14 cellular contexts compared by ENCODE assay signal in genomic region chr11:36451681-36452080, GRCh38. TPM values are rescaled to one million over a fixed set of nuclear protein-coding genes. Genes with fewer than 3 reads are reported as not detected.
DNase-seq lines count a peak whose midpoint lies in the region; ATAC-seq and TF ChIP-seq lines count a peak whose summit lies in the region.
"Had no signal": no experiment of that assay in that cellular context is flagged by ENCODE, and none has a peak within 500 bp of the region (broad histone marks: within the 10 kb centered on the region; RNA-seq: fewer than 3 reads in every experiment).

No MANE protein-coding gene starts in this region.

- H3K36me3 Mint-ChIP-seq in CD8-positive, alpha-beta T cell, result peaks cover 16% of the 10 kb centered on the region
- peaks cover 4% of the 10 kb centered on the region for H3K36me3 Mint-ChIP-seq in T-helper 2 cell treated with Interferon-gamma antibody and Interleukin-4, amounts not matched to agents 5 μg/mL and 100 μg/mL, for 36 hours (ENCODE audit: low read depth)
- peaks cover 40 to 84% (median 60%) of the 10 kb centered on the region in 3 donors for H3K36me3 Mint-ChIP-seq in immature natural killer cell

- no peak overlapping the region for H3K9ac ChIP-seq in BLaER1

- H3K27ac ChIP-seq in BLaER1 (peak overlapping the region; percentile 52), foreskin keratinocyte (no peak overlapping the region)
- H3K27ac ChIP-seq in CD8-positive, alpha-beta T cell (ENCODE audit: low read depth, low read length), result no peak overlapping the region

- CTCF ChIA-PET in CD8-positive, alpha-beta T cell (lab: Charles Lee), result interaction anchor here (1.5 to 2.6 kb wide), 2 partner anchors 26 to 74 kb away, joined by 4 to 8 read pairs; no protein-coding TSS in a partner anchor

- intact Hi-C loops in CD8-positive, alpha-beta T cell (cut with DNase I, micrococcal nuclease), result no loop called here

- H3K9me3 ChIP-seq in BLaER1, result no peaks in the 10 kb centered on the region
- H3K9me3 ChIP-seq in CD8-positive, alpha-beta T cell (ENCODE audit: low read length), result no peaks in the 10 kb centered on the region

- H3K4me1 Mint-ChIP-seq in CD8-positive, alpha-beta T cell (ENCODE audit: low read depth), result peaks cover 42% of the 10 kb centered on the region
- H3K4me1 Mint-ChIP-seq in T-helper 2 cell treated with Interferon-gamma antibody and Interleukin-4, amounts not matched to agents 5 μg/mL and 100 μg/mL, for 36 hours (ENCODE audit: low read depth), result peaks cover 48% of the 10 kb centered on the region
- peaks cover 81 to 90% of the 10 kb centered on the region in 2 donors for H3K4me1 Mint-ChIP-seq in immature natural killer cell

- peaks cover 37% of the 10 kb centered on the region for H3K36me3 ChIP-seq in BLaER1
- H3K36me3 ChIP-seq in CD8-positive, alpha-beta T cell (ENCODE audit: insufficient read depth, low read length), result no peaks in the 10 kb centered on the region

- H3K4me1 ChIP-seq in BLaER1 (peaks cover 79% of the 10 kb centered on the region), foreskin keratinocyte (peaks cover 23% of the 10 kb centered on the region)
- H3K4me1 ChIP-seq in CD8-positive, alpha-beta T cell (ENCODE audit: insufficient read depth, low read length), result peaks cover 38% of the 10 kb centered on the region

- H3K4me3 Mint-ChIP-seq in CD8-positive, alpha-beta T cell, result peak overlapping the region; percentile 19
- peak overlapping the region; percentile 13 for H3K4me3 Mint-ChIP-seq in T-helper 2 cell treated with Interferon-gamma antibody and Interleukin-4, amounts not matched to agents 5 μg/mL and 100 μg/mL, for 36 hours
- H3K4me3 Mint-ChIP-seq in immature natural killer cell, result peak overlapping the region; percentile 53 to 82 (median 69)
- H3K4me3 Mint-ChIP-seq: HFFc6 had no signal

- H3K27me3 Mint-ChIP-seq in CD8-positive, alpha-beta T cell (ENCODE audit: low read depth), result no peaks in the 10 kb centered on the region
- peaks cover 5% of the 10 kb centered on the region for H3K27me3 Mint-ChIP-seq in T-helper 2 cell treated with Interferon-gamma antibody and Interleukin-4, amounts not matched to agents 5 μg/mL and 100 μg/mL, for 36 hours (ENCODE audit: low read depth)
- peaks cover 0 to 6% (median 2%) of the 10 kb centered on the region in 3 donors for H3K27me3 Mint-ChIP-seq in immature natural killer cell (ENCODE audit: low read depth in 3 of 3)

- H4K20me1 ChIP-seq in BLaER1, result peaks cover 16% of the 10 kb centered on the region; the same call in 1 of the 2 replicates

- no peak for ATAC-seq in CD8-positive, alpha-beta T cell
- ATAC-seq in foreskin keratinocyte, result no peak

- no peak for TF ChIP-seq CTCF in CD8-positive, alpha-beta T cell (IDR thresholded peaks at IDR 0.05)
- no peak for TF ChIP-seq CTCF in foreskin keratinocyte (conservative IDR thresholded peaks at IDR 0.05)

- 0 out of 2 replicates have a peak overlapping the region, but pooled peaks have one; percentile 2 for H3K4me3 ChIP-seq in BLaER1
- H3K4me3 ChIP-seq in CD8-positive, alpha-beta T cell (ENCODE audit: low read depth, low read length), result no peak overlapping the region

- H3K9me3 Mint-ChIP-seq in CD8-positive, alpha-beta T cell, result no peaks in the 10 kb centered on the region
- no peaks in the 10 kb centered on the region for H3K9me3 Mint-ChIP-seq in T-helper 2 cell treated with Interferon-gamma antibody and Interleukin-4, amounts not matched to agents 5 μg/mL and 100 μg/mL, for 36 hours
- H3K9me3 Mint-ChIP-seq in immature natural killer cell, result no peaks in the 10 kb centered on the region
- H3K9me3 Mint-ChIP-seq: HFFc6 had no signal

- H3K4me2 ChIP-seq in BLaER1, result peak overlapping the region; percentile 90

- POLR2A ChIA-PET in CD8-positive, alpha-beta T cell (lab: Charles Lee), result interaction anchor here (1.2 to 1.4 kb wide), 2 partner anchors 67 to 163 kb away, joined by 3 read pairs; no protein-coding TSS in a partner anchor

- peak overlapping the region; percentile 46 for H3K27ac Mint-ChIP-seq in CD8-positive, alpha-beta T cell
- no peak overlapping the region for H3K27ac Mint-ChIP-seq in T-helper 2 cell treated with Interferon-gamma antibody and Interleukin-4, amounts not matched to agents 5 μg/mL and 100 μg/mL, for 36 hours
- peak overlapping the region; percentile 81 to 95 (median 90) for H3K27ac Mint-ChIP-seq in immature natural killer cell
- H3K27ac Mint-ChIP-seq: HFFc6 had no signal

- H3K27me3 ChIP-seq in BLaER1 (no peaks in the 10 kb centered on the region), foreskin keratinocyte (no peaks in the 10 kb centered on the region)
- H3K27me3 ChIP-seq in CD8-positive, alpha-beta T cell (ENCODE audit: insufficient read depth, low read length), result no peaks in the 10 kb centered on the region

- DNase-seq in CD8-positive, alpha-beta T cell, result peak in 1 of 7 experiments; percentile 27
- DNase-seq in T-helper 2 cell treated with Interferon-gamma antibody and Interleukin-4, amounts not matched to agents 5 μg/mL and 100 μg/mL, for 36 hours (ENCODE audit: low spot score), result no peak
- DNase-seq in immature natural killer cell (no peak), foreskin keratinocyte (no peak), DMS114 treated with DMSO at 0.1 percent for 48 hours (lab: John Stamatoyannopoulos, UW; ENCODE audit: unreplicated experiment) (no peak), NCI-H1436 (lab: John Stamatoyannopoulos, UW) (no peak), SKM-1 treated with dmso at 0.1 percent for 144 hours (lab: John Stamatoyannopoulos, UW; ENCODE audit: unreplicated experiment) (no peak)
- DNase-seq: DMS79, HFFc6, NCI-H1105 treated with DMSO at 0.1 percent for 48 hours, NCI-H187 treated with DMSO at 0.1 percent for 48 hours, NCI-H2171, NCI-H774 had no signal

RNA-seq across cellular contexts. Expression of gene TRAF6, which starts 58.4 kb away (rescaled TPM):
- total RNA-seq in CD8-positive, alpha-beta T cell, result 10 to 100 TPM; 29.7 to 31.3 TPM
- polyA plus RNA-seq in immature natural killer cell (10 to 100 TPM; 11.3 to 20.0 (median 13.1) TPM), foreskin keratinocyte (3.4 and 3.8 TPM in 2 replicates)
- 11.2 and 12.4 TPM in 2 replicates for total RNA-seq in foreskin keratinocyte

Comparison
In these comparisons a context has a peak if more than half of its experiments do, and no peak if none do; other contexts are left out.
1. H3K4me3 Mint-ChIP-seq: peak in every context shown above with its lines; median percentile 69 in immature natural killer cell; 19 in CD8-positive, alpha-beta T cell; 13 in T-helper 2 cell treated with Interferon-gamma antibody and Interleukin-4, amounts not matched to agents 5 μg/mL and 100 μg/mL, for 36 hours.